13 cellular contexts compared by ENCODE assay signal in the genomic region with DNA sequence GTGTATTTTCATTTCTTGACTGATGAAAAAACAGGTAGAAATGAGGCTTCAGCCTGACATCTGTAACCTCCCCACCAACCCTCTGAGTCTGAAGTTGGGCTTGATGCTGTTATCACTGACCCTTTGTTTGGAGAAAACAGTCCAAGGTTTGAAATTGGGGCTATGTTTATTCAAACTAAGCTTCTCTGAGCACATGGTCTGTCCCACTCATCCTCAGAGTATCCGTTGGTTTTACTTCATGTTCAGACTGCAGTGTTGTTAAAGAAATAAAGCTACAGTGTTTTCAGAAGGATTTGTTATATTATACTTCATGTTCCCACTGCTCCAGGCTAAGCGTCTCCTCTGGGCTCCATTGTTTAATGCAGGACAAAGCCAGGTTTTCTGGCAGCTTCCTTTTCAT. TPM values are rescaled to one million over a fixed set of nuclear protein-coding genes. Genes with fewer than 3 reads are reported as not detected.
A peak's percentile ranks its signal among the peaks of the same experiment; 100 is the strongest.
DNase-seq lines count a peak whose midpoint lies in the region; ATAC-seq and TF ChIP-seq lines count a peak whose summit lies in the region.
"Had no signal": no experiment of that assay in that cellular context is flagged by ENCODE, and none has a peak within 500 bp of the region (broad histone marks: within the 10 kb centered on the region; RNA-seq: fewer than 3 reads in every experiment).

No MANE protein-coding gene starts in this region.

- CTCF ChIA-PET in activated CD4-positive, alpha-beta T cell treated with anti-CD3 and anti-CD28 coated beads for 36 hours (lab: Charles Lee) = interaction anchor here (0.6 to 0.8 kb wide), 3 partner anchors 152 to 279 kb away, joined by 3 to 4 read pairs (median 4); no protein-coding TSS in a partner anchor
- CTCF ChIA-PET in activated CD4-positive, alpha-beta memory T cell treated with anti-CD3 and anti-CD28 coated beads, Interleukin-2, amount 10 ng/mL, durations not matched to agents 7 days and 5 days (lab: Charles Lee) = interaction anchor here (0.7 to 11.6 kb wide), 2 partner anchors 31 to 124 kb away, joined by 3 to 270 read pairs; no protein-coding TSS in a partner anchor

- H3K36me3 ChIP-seq in stomach = no peaks in the 10 kb centered on the region

- TF ChIP-seq EP300 in stomach (IDR thresholded peaks at IDR 0.05) = no peak

- no peaks in the 10 kb centered on the region for H3K27me3 ChIP-seq in stomach

- peak; percentile 38 for ATAC-seq in activated CD4-positive, alpha-beta T cell treated with anti-CD3 and anti-CD28 coated beads for 36 hours
- ATAC-seq in HG03280 (IDR thresholded peaks at IDR 0.05; ENCODE audit: unreplicated experiment) = no peak
- ATAC-seq: A549 had no signal

- H3K4me1 Mint-ChIP-seq in activated CD4-positive, alpha-beta T cell treated with anti-CD3 and anti-CD28 coated beads for 36 hours = peaks cover 54% of the 10 kb centered on the region
- H3K4me1 Mint-ChIP-seq in activated CD4-positive, alpha-beta memory T cell treated with anti-CD3 and anti-CD28 coated beads, Interleukin-2, amount 10 ng/mL, durations not matched to agents 7 days and 5 days = peaks cover 60% of the 10 kb centered on the region

- peaks cover 46 to 89% (median 76%) of the 10 kb centered on the region in 4 donors for H3K4me1 ChIP-seq in stomach

- no peak for TF ChIP-seq POLR2A in stomach (IDR thresholded peaks at IDR 0.05)

- H3K9me3 Mint-ChIP-seq in activated CD4-positive, alpha-beta T cell treated with anti-CD3 and anti-CD28 coated beads for 36 hours (ENCODE audit: low read depth) = no peaks in the 10 kb centered on the region
- peaks cover 3% of the 10 kb centered on the region for H3K9me3 Mint-ChIP-seq in activated CD4-positive, alpha-beta memory T cell treated with anti-CD3 and anti-CD28 coated beads, Interleukin-2, amount 10 ng/mL, durations not matched to agents 7 days and 5 days
- H3K9me3 Mint-ChIP-seq: memory B cell had no signal

- peak overlapping the region; percentile 43 for H3K27ac Mint-ChIP-seq in activated CD4-positive, alpha-beta T cell treated with anti-CD3 and anti-CD28 coated beads for 36 hours
- peak overlapping the region; percentile 37 for H3K27ac Mint-ChIP-seq in activated CD4-positive, alpha-beta memory T cell treated with anti-CD3 and anti-CD28 coated beads, Interleukin-2, amount 10 ng/mL, durations not matched to agents 7 days and 5 days
- H3K27ac Mint-ChIP-seq: memory B cell had no signal

- peaks cover 5% of the 10 kb centered on the region for H3K36me3 Mint-ChIP-seq in activated CD4-positive, alpha-beta T cell treated with anti-CD3 and anti-CD28 coated beads for 36 hours (ENCODE audit: low read depth)
- peaks cover 24% of the 10 kb centered on the region for H3K36me3 Mint-ChIP-seq in activated CD4-positive, alpha-beta memory T cell treated with anti-CD3 and anti-CD28 coated beads, Interleukin-2, amount 10 ng/mL, durations not matched to agents 7 days and 5 days (ENCODE audit: low read depth)

- no peak overlapping the region for H3K4me3 ChIP-seq in stomach
- H3K4me3 ChIP-seq: A549 had no signal

- no peak for DNase-seq in activated CD4-positive, alpha-beta T cell treated with anti-CD3 and anti-CD28 coated beads for 36 hours
- no peak for DNase-seq in activated CD4-positive, alpha-beta T cell treated with anti-CD3 and anti-CD28 coated beads for 48 hours
- no peak for DNase-seq in activated CD4-positive, alpha-beta memory T cell treated with anti-CD3 and anti-CD28 coated beads, Interleukin-2, amount 10 ng/mL, durations not matched to agents 7 days and 5 days
- peak; percentile 36 for DNase-seq in fibroblast of peridontal ligament (ENCODE audit: extremely low read depth)
- DNase-seq in stomach = no peak
- no peak for DNase-seq in amygdala (lab: John Stamatoyannopoulos, UW)
- no peak for DNase-seq in activated CD4-positive, CD25-positive, alpha-beta regulatory T cell treated with anti-CD3 and anti-CD28 coated beads, Interleukin-2, amount 50 U/mL, for 72 hours
- DNase-seq: central memory CD4-positive, alpha-beta T cell; NCI-H1105; right cardiac atrium had no signal

- no peak for TF ChIP-seq CTCF in stomach (IDR thresholded peaks at IDR 0.05)

- POLR2A ChIA-PET in activated CD4-positive, alpha-beta T cell treated with anti-CD3 and anti-CD28 coated beads for 36 hours (lab: Charles Lee) = no interaction called here
- POLR2A ChIA-PET in activated CD4-positive, alpha-beta memory T cell treated with anti-CD3 and anti-CD28 coated beads, Interleukin-2, amount 10 ng/mL, durations not matched to agents 7 days and 5 days (lab: Charles Lee) = interaction anchor here (0.9 to 1.1 kb wide), 2 partner anchors 9 to 115 kb away, joined by 3 to 7 read pairs; no protein-coding TSS in a partner anchor

- 22 to 35% (median 23%) methylated on average over 2 of the region's 2 CpGs for WGBS in stomach, 5 donors

- H3K4me3 Mint-ChIP-seq in activated CD4-positive, alpha-beta T cell treated with anti-CD3 and anti-CD28 coated beads for 36 hours = no peak overlapping the region
- H3K4me3 Mint-ChIP-seq in activated CD4-positive, alpha-beta memory T cell treated with anti-CD3 and anti-CD28 coated beads, Interleukin-2, amount 10 ng/mL, durations not matched to agents 7 days and 5 days = no peak overlapping the region
- H3K4me3 Mint-ChIP-seq: memory B cell had no signal

- H3K27ac ChIP-seq in stomach = peak overlapping the region; percentile 20 to 67 (median 55)
- H3K27ac ChIP-seq: A549 had no signal

- H3K27me3 Mint-ChIP-seq in activated CD4-positive, alpha-beta T cell treated with anti-CD3 and anti-CD28 coated beads for 36 hours = no peaks in the 10 kb centered on the region
- H3K27me3 Mint-ChIP-seq in activated CD4-positive, alpha-beta memory T cell treated with anti-CD3 and anti-CD28 coated beads, Interleukin-2, amount 10 ng/mL, durations not matched to agents 7 days and 5 days = no peaks in the 10 kb centered on the region
- H3K27me3 Mint-ChIP-seq: memory B cell had no signal

- intact Hi-C loops in activated CD4-positive, alpha-beta T cell treated with anti-CD3 and anti-CD28 coated beads for 36 hours (cut with DNase I, micrococcal nuclease) = no loop called here
- intact Hi-C loops in stomach (cut with DNase I; ENCODE audit: low total_unique reads) = no loop called here

- no peaks in the 10 kb centered on the region for H3K9me3 ChIP-seq in stomach
- H3K9me3 ChIP-seq: A549 had no signal

RNA-seq across cellular contexts. Expression of a gene that starts 6.0 kb away (rescaled TPM):
- 10 to 100 TPM; 16.1 to 19.0 TPM for total RNA-seq in activated CD4-positive, alpha-beta T cell treated with anti-CD3 and anti-CD28 coated beads for 36 hours
- 10 to 100 TPM; 28.9 to 31.6 TPM for total RNA-seq in activated CD4-positive, alpha-beta memory T cell treated with anti-CD3 and anti-CD28 coated beads, Interleukin-2, amount 10 ng/mL, durations not matched to agents 7 days and 5 days
- 10 to 100 TPM in 4 of 5 donors, 1 to 10 TPM in 1; 8.8 to 41.5 (median 22.6) TPM for total RNA-seq in stomach
- 10 to 100 TPM in 2 of 3 donors, 1 to 10 TPM in 1; 9.0 to 20.5 (median 13.1) TPM for polyA plus RNA-seq in stomach

RNA-seq across cellular contexts. Expression of a gene that starts 47.6 kb away (rescaled TPM):
- 10 to 100 TPM; 17.1 to 17.6 TPM for total RNA-seq in activated CD4-positive, alpha-beta T cell treated with anti-CD3 and anti-CD28 coated beads for 36 hours
- 10 to 100 TPM; 18.2 to 22.4 TPM for total RNA-seq in activated CD4-positive, alpha-beta memory T cell treated with anti-CD3 and anti-CD28 coated beads, Interleukin-2, amount 10 ng/mL, durations not matched to agents 7 days and 5 days
- total RNA-seq in stomach = 1 to 10 TPM in 1 of 5 donors, under 1 TPM in 2, not detected in 2; 0.55 to 3.1 (median 0.58) TPM
- polyA plus RNA-seq in stomach = 10 to 100 TPM; 16.8 to 24.2 (median 22.5) TPM

RNA-seq across cellular contexts. Expression of a gene that starts 58.4 kb away (rescaled TPM):
- 1 to 10 TPM; 5.0 to 6.9 TPM for total RNA-seq in activated CD4-positive, alpha-beta T cell treated with anti-CD3 and anti-CD28 coated beads for 36 hours
- 1 to 10 TPM; 6.0 to 6.8 TPM for total RNA-seq in activated CD4-positive, alpha-beta memory T cell treated with anti-CD3 and anti-CD28 coated beads, Interleukin-2, amount 10 ng/mL, durations not matched to agents 7 days and 5 days
- total RNA-seq in stomach = 10 to 100 TPM in 3 of 5 donors, 1 to 10 TPM in 2; 2.6 to 71.2 (median 22.6) TPM
- polyA plus RNA-seq in stomach = 10 to 100 TPM in 1 of 3 donors, 1 to 10 TPM in 2; 4.0 to 38.5 (median 5.3) TPM

Comparison
In these comparisons a context has a peak if more than half of its experiments do, and no peak if none do; other contexts are left out.
1. RNA of a gene that starts 47.6 kb away (total RNA-seq): 18.2 to 22.4 TPM in activated CD4-positive, alpha-beta memory T cell treated with anti-CD3 and anti-CD28 coated beads, Interleukin-2, amount 10 ng/mL, durations not matched to agents 7 days and 5 days and 17.1 to 17.6 TPM in activated CD4-positive, alpha-beta T cell treated with anti-CD3 and anti-CD28 coated beads for 36 hours; 0.55 to 3.1 TPM in stomach; every median in the first group is over 4 times any median in the second.